9 cellular contexts compared by ENCODE assay signal in genomic region chr5:157366741-157367684, GRCh38.
DNase-seq lines count a peak whose midpoint lies in the region; ATAC-seq and TF ChIP-seq lines count a peak whose summit lies in the region.
"Had no signal": no experiment of that assay in that cellular context is flagged by ENCODE, and none has a peak within 500 bp of the region (broad histone marks: within the 10 kb centered on the region; RNA-seq: fewer than 3 reads in every experiment).

No MANE protein-coding gene starts in this region.

- peaks cover 13% of the 10 kb centered on the region for H3K79me1 ChIP-seq in trophoblast cell (ENCODE audit: low read length)

- no peak overlapping the region for H3K23ac ChIP-seq in trophoblast cell (ENCODE audit: low read length)

- H2BK120ac ChIP-seq in trophoblast cell (ENCODE audit: insufficient read depth, low read length, poor library complexity) = peak overlapping the region; percentile 75

- H3K18ac ChIP-seq in trophoblast cell (ENCODE audit: low read length) = no peak overlapping the region

- peak overlapping the region; percentile 64 for H3K14ac ChIP-seq in trophoblast cell (ENCODE audit: low read length)

- H2BK12ac ChIP-seq in trophoblast cell (ENCODE audit: low read length) = peak overlapping the region; percentile 97

- H4K8ac ChIP-seq in trophoblast cell (ENCODE audit: low read depth, low read length) = peak overlapping the region; percentile 68

- peak; percentile 70 to 77 for TF ChIP-seq CTCF in fibroblast of lung (conservative IDR thresholded peaks at IDR 0.05 in 1 of 2, IDR thresholded peaks at IDR 0.05 in 1 of 2; ENCODE audit: low read depth in 1 of 2, low read length in 2 of 2)

- H3K4me3 ChIP-seq in fibroblast of lung (replicated peaks in 1 of 4; ENCODE audit: control extremely low read depth in 1 of 4, insufficient read depth in 1 of 4, low read depth in 3 of 4, low read length in 4 of 4) = no peak overlapping the region
- no peak overlapping the region for H3K4me3 ChIP-seq in trophoblast cell (ENCODE audit: low read depth, low read length)

- no peak for ATAC-seq in GM19324 (IDR thresholded peaks at IDR 0.05; ENCODE audit: low FRiP score, unreplicated experiment)
- ATAC-seq: stimulated activated naive CD8-positive, alpha-beta T cell treated with anti-CD3 and anti-CD28 coated beads, Interleukin-15, amount 100 ng/mL, for 72 hours had no signal

- no peaks in the 10 kb centered on the region for H3K27me3 ChIP-seq in fibroblast of lung (ENCODE audit: control insufficient read depth, insufficient read depth, low read length)
- no peaks in the 10 kb centered on the region for H3K27me3 ChIP-seq in trophoblast cell (ENCODE audit: insufficient read depth, low read length)

- H3K4me2 ChIP-seq in fibroblast of lung (ENCODE audit: extremely low read depth, insufficient read depth, low read length) = no peak overlapping the region
- H3K4me2 ChIP-seq in trophoblast cell (ENCODE audit: low read length) = no peak overlapping the region

- H2BK5ac ChIP-seq in trophoblast cell (ENCODE audit: low read depth, low read length, poor library complexity) = peak overlapping the region; percentile 93

- no peak overlapping the region for H2AFZ ChIP-seq in fibroblast of lung (ENCODE audit: low read length)
- no peak overlapping the region for H2AFZ ChIP-seq in trophoblast cell (ENCODE audit: insufficient read depth, low read length, poor library complexity)

- peak; percentile 67 for DNase-seq in ELF-1 (ENCODE audit: low read depth, low spot score)
- peak; percentile 38 for DNase-seq in OCI-M1 (lab: John Stamatoyannopoulos, UW)
- DNase-seq in fibroblast of lung (ENCODE audit: low read depth in 2 of 2) = peak; percentile 80 to 82
- DNase-seq in trophoblast cell = no peak
- DNase-seq in NCI-H1105 (lab: John Stamatoyannopoulos, UW) = no peak
- DNase-seq in stimulated activated CD4-positive, alpha-beta T cell treated with anti-CD3 and anti-CD28 coated beads, Interleukin-2, amount 100 ng/mL, for 48 hours = no peak
- DNase-seq in T-helper 2 cell = no peak
- DNase-seq: stimulated activated naive CD8-positive, alpha-beta T cell treated with anti-CD3 and anti-CD28 coated beads, Interleukin-15, amount 100 ng/mL, for 72 hours had no signal

- peak overlapping the region; percentile 91 for H3K4ac ChIP-seq in trophoblast cell (ENCODE audit: low read depth, low read length)

- H3K27ac ChIP-seq in fibroblast of lung (ENCODE audit: insufficient read depth, low read length) = no peak overlapping the region
- peak overlapping the region; percentile 90 for H3K27ac ChIP-seq in trophoblast cell (ENCODE audit: low read depth, low read length)

- no peaks in the 10 kb centered on the region for H3K36me3 ChIP-seq in fibroblast of lung (ENCODE audit: control insufficient read depth, insufficient read depth, low read length)
- H3K36me3 ChIP-seq in trophoblast cell (ENCODE audit: control insufficient read depth in 1 of 2, insufficient read depth in 2 of 2, low read length in 2 of 2) = peaks cover 0 to 3% of the 10 kb centered on the region in 2 experiments

- H3K4me1 ChIP-seq in fibroblast of lung (ENCODE audit: control insufficient read depth, extremely low read depth, insufficient read depth, low read length) (peaks cover 8% of the 10 kb centered on the region), trophoblast cell (ENCODE audit: control insufficient read depth in 1 of 2, insufficient read depth in 2 of 2, low read length in 2 of 2) (peaks cover 4 to 16% of the 10 kb centered on the region in 2 experiments)

- peak overlapping the region; percentile 96 for H4K91ac ChIP-seq in trophoblast cell (ENCODE audit: low read depth, low read length)

- H4K12ac ChIP-seq in trophoblast cell (ENCODE audit: low read depth, low read length) = no peak overlapping the region

- no peaks in the 10 kb centered on the region for H4K20me1 ChIP-seq in fibroblast of lung (ENCODE audit: control insufficient read depth, extremely low read depth, insufficient read depth, low read length)

- no peak overlapping the region for H3K9ac ChIP-seq in fibroblast of lung (ENCODE audit: insufficient read depth, low read length)
- H3K9ac ChIP-seq in trophoblast cell (ENCODE audit: low read length) = no peak overlapping the region

- no CpG with 5 or more reads among the region's 7 CpGs for WGBS in trophoblast cell (ENCODE audit: extremely low coverage, insufficient coverage, insufficient read length)

- H2AK5ac ChIP-seq in trophoblast cell (ENCODE audit: low read length) = peak overlapping the region; percentile 72

- H3K79me2 ChIP-seq in fibroblast of lung (ENCODE audit: control insufficient read depth, insufficient read depth, low read length) (no peaks in the 10 kb centered on the region), trophoblast cell (ENCODE audit: control insufficient read depth, insufficient read depth, low read length, poor library complexity) (no peaks in the 10 kb centered on the region)

- H3K9me3 ChIP-seq in fibroblast of lung (ENCODE audit: control insufficient read depth, insufficient read depth, low read depth, low read length) (no peaks in the 10 kb centered on the region), trophoblast cell (ENCODE audit: insufficient read depth, low read depth, low read length) (no peaks in the 10 kb centered on the region)

Comparison
In these comparisons a context has a peak if more than half of its experiments do, and no peak if none do; other contexts are left out.
1. DNase-seq: peak in ELF-1 (single experiment), OCI-M1 (single experiment) and fibroblast of lung (2 of 2); none in trophoblast cell (0 of 2), NCI-H1105 (single experiment), stimulated activated CD4-positive, alpha-beta T cell treated with anti-CD3 and anti-CD28 coated beads, Interleukin-2, amount 100 ng/mL, for 48 hours (0 of 2) and T-helper 2 cell (0 of 5).